ENCODE assay signal across 9 cellular contexts in the genomic region with DNA sequence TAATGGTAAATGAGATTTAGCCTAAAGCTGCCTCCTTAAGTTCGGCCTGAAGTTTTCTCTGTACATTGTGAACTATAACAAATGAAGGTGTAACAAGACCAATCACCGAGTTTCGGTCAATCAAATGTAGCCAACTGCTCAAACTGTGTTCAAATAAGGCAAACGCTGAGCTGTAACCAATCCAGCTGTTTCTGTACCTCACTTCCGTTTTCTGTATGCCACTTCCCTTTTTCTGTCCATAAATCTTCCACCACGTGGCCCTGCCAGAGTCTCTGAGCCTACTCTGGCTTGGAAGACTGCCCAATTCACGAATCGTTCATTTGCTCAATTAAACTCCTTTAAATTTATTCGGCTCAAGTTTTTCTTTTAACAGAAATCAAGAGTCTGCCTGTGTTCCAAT.
DNase-seq lines count a peak whose midpoint lies in the region; ATAC-seq lines count a peak whose summit lies in the region.
"Had no signal": no experiment of that assay in that cellular context is flagged by ENCODE, and none has a peak within 500 bp of the region (broad histone marks: within the 10 kb centered on the region; RNA-seq: fewer than 3 reads in every experiment).

No MANE protein-coding gene starts in this region.

- H3K4me1 Mint-ChIP-seq in dendritic cell treated with granulocyte-macrophage colony-stimulating factor and Interleukin-4, amounts not matched to agents 40 ng/mL and 50 ng/mL, for 4 days (ENCODE audit: low read depth) = peaks cover 23% of the 10 kb centered on the region

- intact Hi-C loops in dendritic cell treated with granulocyte-macrophage colony-stimulating factor and Interleukin-4, amounts not matched to agents 40 ng/mL and 50 ng/mL, for 4 days (cut with micrococcal nuclease) = loop anchor here (5.0 kb wide), 1 partner anchor 346 kb away; no protein-coding TSS in a partner anchor

- H3K4me3 Mint-ChIP-seq in dendritic cell treated with granulocyte-macrophage colony-stimulating factor and Interleukin-4, amounts not matched to agents 40 ng/mL and 50 ng/mL, for 4 days = no peak overlapping the region

- ATAC-seq in GM21723 (IDR thresholded peaks at IDR 0.05; ENCODE audit: unreplicated experiment) (peak; percentile 64), HG03521 (IDR thresholded peaks at IDR 0.05; ENCODE audit: unreplicated experiment) (no peak), HG03378 (IDR thresholded peaks at IDR 0.05; ENCODE audit: unreplicated experiment) (no peak)

- peaks cover 15 to 44% (median 18%) of the 10 kb centered on the region in 11 experiments; a peak in 21 of 22 replicates for H3K9me3 ChIP-seq in BLaER1 treated with 17β-estradiol and CSF1 and Interleukin-3, amounts not matched to agents 10 nM and 100 nM (replicated peaks in 1 of 11)

- H3K36me3 ChIP-seq in BLaER1 treated with 17β-estradiol and CSF1 and Interleukin-3, amounts not matched to agents 10 nM and 100 nM = no peaks in the 10 kb centered on the region

- H3K4me1 ChIP-seq in BLaER1 treated with 17β-estradiol and CSF1 and Interleukin-3, amounts not matched to agents 10 nM and 100 nM = peaks cover 0 to 15% (median 8%) of the 10 kb centered on the region in 10 experiments; a peak in 11 of 20 replicates

- no peaks in the 10 kb centered on the region for H4K20me1 ChIP-seq in BLaER1 treated with 17β-estradiol and CSF1 and Interleukin-3, amounts not matched to agents 10 nM and 100 nM

- H3K27ac ChIP-seq in BLaER1 treated with 17β-estradiol and CSF1 and Interleukin-3, amounts not matched to agents 10 nM and 100 nM = peak overlapping the region in 10 of 11 experiments; percentile 7 to 70 (median 47); a peak in 14 of 22 replicates
- H3K27ac ChIP-seq: epithelial cell of prostate had no signal

- H3K4me2 ChIP-seq in BLaER1 treated with 17β-estradiol and CSF1 and Interleukin-3, amounts not matched to agents 10 nM and 100 nM = peak overlapping the region in 9 of 11 experiments; percentile 0 to 52 (median 18); a peak in 10 of 22 replicates

- no peaks in the 10 kb centered on the region for H3K36me3 Mint-ChIP-seq in dendritic cell treated with granulocyte-macrophage colony-stimulating factor and Interleukin-4, amounts not matched to agents 40 ng/mL and 50 ng/mL, for 4 days (ENCODE audit: low read depth)

- no peaks in the 10 kb centered on the region for H3K27me3 ChIP-seq in BLaER1 treated with 17β-estradiol and CSF1 and Interleukin-3, amounts not matched to agents 10 nM and 100 nM

- H3K27ac Mint-ChIP-seq in dendritic cell treated with granulocyte-macrophage colony-stimulating factor and Interleukin-4, amounts not matched to agents 40 ng/mL and 50 ng/mL, for 4 days = peak overlapping the region; percentile 55

- DNase-seq in MV-4-11 (lab: John Stamatoyannopoulos, UW) (peak; percentile 96), GM19240 (ENCODE audit: insufficient read length, low spot score) (no peak), NCI-H2029 treated with DMSO at 0.1 percent for 48 hours (lab: John Stamatoyannopoulos, UW) (no peak)

- H3K9me3 Mint-ChIP-seq in dendritic cell treated with granulocyte-macrophage colony-stimulating factor and Interleukin-4, amounts not matched to agents 40 ng/mL and 50 ng/mL, for 4 days = peaks cover 17% of the 10 kb centered on the region

- no peaks in the 10 kb centered on the region for H3K27me3 Mint-ChIP-seq in dendritic cell treated with granulocyte-macrophage colony-stimulating factor and Interleukin-4, amounts not matched to agents 40 ng/mL and 50 ng/mL, for 4 days

- H3K4me3 ChIP-seq in BLaER1 treated with 17β-estradiol and CSF1 and Interleukin-3, amounts not matched to agents 10 nM and 100 nM = no peak overlapping the region

- H3K9ac ChIP-seq in BLaER1 treated with 17β-estradiol and CSF1 and Interleukin-3, amounts not matched to agents 10 nM and 100 nM = no peak overlapping the region
